Comparison of ENCODE assay signal across 1 cellular context in the genomic region with DNA sequence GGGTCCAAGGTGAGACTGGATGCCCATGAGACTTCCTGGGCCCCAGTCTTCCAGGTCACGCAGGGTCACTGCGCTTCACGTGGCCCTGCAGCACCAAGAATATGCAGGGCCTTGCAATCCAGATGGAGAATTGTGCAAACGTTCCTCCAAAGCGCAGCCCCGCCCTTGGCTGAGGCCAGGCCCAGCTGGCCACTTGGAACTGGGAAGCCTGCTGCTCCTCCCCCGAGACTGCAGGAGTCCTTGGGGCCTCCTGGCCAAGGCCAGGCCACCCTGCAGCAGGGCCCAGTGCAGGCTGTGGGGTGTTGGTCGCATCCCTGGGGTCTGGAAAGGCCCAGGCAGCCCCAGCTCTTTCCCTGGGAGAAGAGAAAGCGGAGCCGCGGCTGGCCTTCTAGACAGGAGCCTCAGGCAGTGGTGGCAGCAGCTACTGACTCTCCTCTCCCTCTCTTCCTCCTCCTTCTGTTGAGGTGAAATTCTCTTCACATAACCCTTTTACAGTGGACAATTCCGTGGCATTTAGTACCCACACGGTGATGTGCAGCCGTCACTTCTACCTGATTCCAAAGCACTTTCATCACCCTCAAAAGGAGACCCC.
TF ChIP-seq lines count a peak whose summit lies in the region.

No MANE protein-coding gene starts in this region.

TF ChIP-seq in HepG2, 621 proteins besides CTCF, POLR2A, EP300 and RAD21 (continued from another document and continues in another):
- TF ChIP-seq, protein P1, sequence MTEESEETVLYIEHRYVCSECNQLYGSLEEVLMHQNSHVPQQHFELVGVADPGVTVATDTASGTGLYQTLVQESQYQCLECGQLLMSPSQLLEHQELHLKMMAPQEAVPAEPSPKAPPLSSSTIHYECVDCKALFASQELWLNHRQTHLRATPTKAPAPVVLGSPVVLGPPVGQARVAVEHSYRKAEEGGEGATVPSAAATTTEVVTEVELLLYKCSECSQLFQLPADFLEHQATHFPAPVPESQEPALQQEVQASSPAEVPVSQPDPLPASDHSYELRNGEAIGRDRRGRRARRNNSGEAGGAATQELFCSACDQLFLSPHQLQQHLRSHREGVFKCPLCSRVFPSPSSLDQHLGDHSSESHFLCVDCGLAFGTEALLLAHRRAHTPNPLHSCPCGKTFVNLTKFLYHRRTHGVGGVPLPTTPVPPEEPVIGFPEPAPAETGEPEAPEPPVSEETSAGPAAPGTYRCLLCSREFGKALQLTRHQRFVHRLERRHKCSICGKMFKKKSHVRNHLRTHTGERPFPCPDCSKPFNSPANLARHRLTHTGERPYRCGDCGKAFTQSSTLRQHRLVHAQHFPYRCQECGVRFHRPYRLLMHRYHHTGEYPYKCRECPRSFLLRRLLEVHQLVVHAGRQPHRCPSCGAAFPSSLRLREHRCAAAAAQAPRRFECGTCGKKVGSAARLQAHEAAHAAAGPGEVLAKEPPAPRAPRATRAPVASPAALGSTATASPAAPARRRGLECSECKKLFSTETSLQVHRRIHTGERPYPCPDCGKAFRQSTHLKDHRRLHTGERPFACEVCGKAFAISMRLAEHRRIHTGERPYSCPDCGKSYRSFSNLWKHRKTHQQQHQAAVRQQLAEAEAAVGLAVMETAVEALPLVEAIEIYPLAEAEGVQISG (CRISPR knock-in tag; IDR thresholded peaks at IDR 0.05), result 0 out of 2 replicates have a peak, but pooled peaks have one; percentile 25
- TF ChIP-seq DPF2 (CRISPR knock-in tag; IDR thresholded peaks at IDR 0.05; ENCODE audit: borderline replicate concordance, low read depth), result no peak
- TF ChIP-seq ZNF782 (CRISPR knock-in tag; IDR thresholded peaks at IDR 0.05; ENCODE audit: borderline replicate concordance), result 0 out of 2 replicates have a peak, but pooled peaks have one; percentile 34
- no peak for TF ChIP-seq ZNF30 (CRISPR knock-in tag; IDR thresholded peaks at IDR 0.05)
- no peak for TF ChIP-seq ZC3H4 (CRISPR knock-in tag; IDR thresholded peaks at IDR 0.05; ENCODE audit: borderline replicate concordance)
- no peak for TF ChIP-seq ZSCAN31 (CRISPR knock-in tag; IDR thresholded peaks at IDR 0.05; ENCODE audit: low read depth)
- TF ChIP-seq, protein P2, sequence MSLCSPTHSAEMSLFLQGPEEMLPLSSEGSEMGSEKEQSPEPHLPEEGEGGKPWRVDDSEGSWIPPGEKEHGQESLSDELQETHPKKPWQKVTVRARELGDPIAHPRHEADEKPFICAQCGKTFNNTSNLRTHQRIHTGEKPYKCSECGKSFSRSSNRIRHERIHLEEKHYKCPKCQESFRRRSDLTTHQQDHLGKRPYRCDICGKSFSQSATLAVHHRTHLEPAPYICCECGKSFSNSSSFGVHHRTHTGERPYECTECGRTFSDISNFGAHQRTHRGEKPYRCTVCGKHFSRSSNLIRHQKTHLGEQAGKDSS (CRISPR knock-in tag; IDR thresholded peaks at IDR 0.05; ENCODE audit: borderline replicate concordance, low read depth), result no peak
- TF ChIP-seq SRSF1 (optimal IDR thresholded peaks at IDR 0.05; ENCODE audit: low read depth, low read length), result no peak
- peak; percentile 36; the same call in 1 of the 2 replicates for TF ChIP-seq HOXA3 (CRISPR knock-in tag; IDR thresholded peaks at IDR 0.05)
- TF ChIP-seq, protein P3, sequence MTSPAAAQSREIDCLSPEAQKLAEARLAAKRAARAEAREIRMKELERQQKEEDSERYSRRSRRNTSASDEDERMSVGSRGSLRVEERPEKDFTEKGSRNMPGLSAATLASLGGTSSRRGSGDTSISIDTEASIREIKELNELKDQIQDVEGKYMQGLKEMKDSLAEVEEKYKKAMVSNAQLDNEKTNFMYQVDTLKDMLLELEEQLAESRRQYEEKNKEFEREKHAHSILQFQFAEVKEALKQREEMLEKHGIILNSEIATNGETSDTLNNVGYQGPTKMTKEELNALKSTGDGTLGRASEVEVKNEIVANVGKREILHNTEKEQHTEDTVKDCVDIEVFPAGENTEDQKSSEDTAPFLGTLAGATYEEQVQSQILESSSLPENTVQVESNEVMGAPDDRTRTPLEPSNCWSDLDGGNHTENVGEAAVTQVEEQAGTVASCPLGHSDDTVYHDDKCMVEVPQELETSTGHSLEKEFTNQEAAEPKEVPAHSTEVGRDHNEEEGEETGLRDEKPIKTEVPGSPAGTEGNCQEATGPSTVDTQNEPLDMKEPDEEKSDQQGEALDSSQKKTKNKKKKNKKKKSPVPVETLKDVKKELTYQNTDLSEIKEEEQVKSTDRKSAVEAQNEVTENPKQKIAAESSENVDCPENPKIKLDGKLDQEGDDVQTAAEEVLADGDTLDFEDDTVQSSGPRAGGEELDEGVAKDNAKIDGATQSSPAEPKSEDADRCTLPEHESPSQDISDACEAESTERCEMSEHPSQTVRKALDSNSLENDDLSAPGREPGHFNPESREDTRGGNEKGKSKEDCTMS (CRISPR knock-in tag; conservative IDR thresholded peaks at IDR 0.05), result no peak
- peak; percentile 50; the same call in 1 of the 2 replicates for TF ChIP-seq GABPB1 (CRISPR knock-in tag; IDR thresholded peaks at IDR 0.05)
- TF ChIP-seq MIER3 (CRISPR knock-in tag; IDR thresholded peaks at IDR 0.05; ENCODE audit: borderline replicate concordance), result 0 out of 2 replicates have a peak, but pooled peaks have one; percentile 24
- peak; percentile 71 for TF ChIP-seq NCOA2 (CRISPR knock-in tag; IDR thresholded peaks at IDR 0.05)
- TF ChIP-seq SP5 (CRISPR knock-in tag; IDR thresholded peaks at IDR 0.05; ENCODE audit: borderline replicate concordance, low read depth), result peak; percentile 28; the same call in 1 of the 2 replicates
- TF ChIP-seq ZNF207 (IDR thresholded peaks at IDR 0.05; ENCODE audit: borderline replicate concordance), result no peak
- TF ChIP-seq ZNF761 (CRISPR knock-in tag; conservative IDR thresholded peaks at IDR 0.05), result 0 out of 2 replicates have a peak, but pooled peaks have one; percentile 40
- no peak for TF ChIP-seq SOX6 (IDR thresholded peaks at IDR 0.05)
- TF ChIP-seq SOX6 (CRISPR knock-in tag; IDR thresholded peaks at IDR 0.05), result peak; percentile 53; the same call in 1 of the 2 replicates
- no peak for TF ChIP-seq ZFP41 (CRISPR knock-in tag; IDR thresholded peaks at IDR 0.05; ENCODE audit: borderline replicate concordance)
- TF ChIP-seq GATAD2A (CRISPR knock-in tag; IDR thresholded peaks at IDR 0.05), result peak; percentile 72; the same call in 1 of the 2 replicates
- TF ChIP-seq, protein P4, sequence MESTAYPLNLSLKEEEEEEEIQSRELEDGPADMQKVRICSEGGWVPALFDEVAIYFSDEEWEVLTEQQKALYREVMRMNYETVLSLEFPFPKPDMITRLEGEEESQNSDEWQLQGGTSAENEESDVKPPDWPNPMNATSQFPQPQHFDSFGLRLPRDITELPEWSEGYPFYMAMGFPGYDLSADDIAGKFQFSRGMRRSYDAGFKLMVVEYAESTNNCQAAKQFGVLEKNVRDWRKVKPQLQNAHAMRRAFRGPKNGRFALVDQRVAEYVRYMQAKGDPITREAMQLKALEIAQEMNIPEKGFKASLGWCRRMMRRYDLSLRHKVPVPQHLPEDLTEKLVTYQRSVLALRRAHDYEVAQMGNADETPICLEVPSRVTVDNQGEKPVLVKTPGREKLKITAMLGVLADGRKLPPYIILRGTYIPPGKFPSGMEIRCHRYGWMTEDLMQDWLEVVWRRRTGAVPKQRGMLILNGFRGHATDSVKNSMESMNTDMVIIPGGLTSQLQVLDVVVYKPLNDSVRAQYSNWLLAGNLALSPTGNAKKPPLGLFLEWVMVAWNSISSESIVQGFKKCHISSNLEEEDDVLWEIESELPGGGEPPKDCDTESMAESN (CRISPR knock-in tag; conservative IDR thresholded peaks at IDR 0.05), result peak; percentile 34; the same call in 1 of the 2 replicates
- no peak for TF ChIP-seq TARDBP (CRISPR knock-in tag; IDR thresholded peaks at IDR 0.05)
- no peak for TF ChIP-seq ZNF296 (CRISPR knock-in tag; conservative IDR thresholded peaks at IDR 0.05)
- TF ChIP-seq, protein P5, sequence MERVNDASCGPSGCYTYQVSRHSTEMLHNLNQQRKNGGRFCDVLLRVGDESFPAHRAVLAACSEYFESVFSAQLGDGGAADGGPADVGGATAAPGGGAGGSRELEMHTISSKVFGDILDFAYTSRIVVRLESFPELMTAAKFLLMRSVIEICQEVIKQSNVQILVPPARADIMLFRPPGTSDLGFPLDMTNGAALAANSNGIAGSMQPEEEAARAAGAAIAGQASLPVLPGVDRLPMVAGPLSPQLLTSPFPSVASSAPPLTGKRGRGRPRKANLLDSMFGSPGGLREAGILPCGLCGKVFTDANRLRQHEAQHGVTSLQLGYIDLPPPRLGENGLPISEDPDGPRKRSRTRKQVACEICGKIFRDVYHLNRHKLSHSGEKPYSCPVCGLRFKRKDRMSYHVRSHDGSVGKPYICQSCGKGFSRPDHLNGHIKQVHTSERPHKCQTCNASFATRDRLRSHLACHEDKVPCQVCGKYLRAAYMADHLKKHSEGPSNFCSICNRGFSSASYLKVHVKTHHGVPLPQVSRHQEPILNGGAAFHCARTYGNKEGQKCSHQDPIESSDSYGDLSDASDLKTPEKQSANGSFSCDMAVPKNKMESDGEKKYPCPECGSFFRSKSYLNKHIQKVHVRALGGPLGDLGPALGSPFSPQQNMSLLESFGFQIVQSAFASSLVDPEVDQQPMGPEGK (CRISPR knock-in tag; IDR thresholded peaks at IDR 0.05), result peak; percentile 22; the same call in 1 of the 2 replicates
- TF ChIP-seq, protein P6, sequence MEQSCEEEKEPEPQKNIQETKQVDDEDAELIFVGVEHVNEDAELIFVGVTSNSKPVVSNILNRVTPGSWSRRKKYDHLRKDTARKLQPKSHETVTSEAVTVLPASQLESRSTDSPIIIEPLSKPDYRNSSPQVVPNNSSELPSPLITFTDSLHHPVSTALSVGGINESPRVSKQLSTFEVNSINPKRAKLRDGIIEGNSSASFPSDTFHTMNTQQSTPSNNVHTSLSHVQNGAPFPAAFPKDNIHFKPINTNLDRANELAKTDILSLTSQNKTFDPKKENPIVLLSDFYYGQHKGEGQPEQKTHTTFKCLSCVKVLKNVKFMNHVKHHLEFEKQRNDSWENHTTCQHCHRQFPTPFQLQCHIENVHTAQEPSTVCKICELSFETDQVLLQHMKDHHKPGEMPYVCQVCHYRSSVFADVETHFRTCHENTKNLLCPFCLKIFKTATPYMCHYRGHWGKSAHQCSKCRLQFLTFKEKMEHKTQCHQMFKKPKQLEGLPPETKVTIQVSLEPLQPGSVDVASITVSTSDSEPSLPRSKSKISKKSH (CRISPR knock-in tag; IDR thresholded peaks at IDR 0.05; ENCODE audit: borderline replicate concordance), result peak; percentile 57; the same call in 1 of the 2 replicates
- no peak for TF ChIP-seq SOX13 (IDR thresholded peaks at IDR 0.05)
- TF ChIP-seq SOX13 (CRISPR knock-in tag; conservative IDR thresholded peaks at IDR 0.05 in 1 of 2, IDR thresholded peaks at IDR 0.05 in 1 of 2), result peak in 1 of 2 experiments; percentile 48; a peak in 1 of 4 replicates
- TF ChIP-seq ZNF547 (CRISPR knock-in tag; IDR thresholded peaks at IDR 0.05), result no peak
- TF ChIP-seq TAF1 (CRISPR knock-in tag; IDR thresholded peaks at IDR 0.05), result 0 out of 2 replicates have a peak, but pooled peaks have one; percentile 22
- TF ChIP-seq NR2C2 (CRISPR knock-in tag; IDR thresholded peaks at IDR 0.05; ENCODE audit: borderline replicate concordance), result peak; percentile 84
- TF ChIP-seq, protein P7, sequence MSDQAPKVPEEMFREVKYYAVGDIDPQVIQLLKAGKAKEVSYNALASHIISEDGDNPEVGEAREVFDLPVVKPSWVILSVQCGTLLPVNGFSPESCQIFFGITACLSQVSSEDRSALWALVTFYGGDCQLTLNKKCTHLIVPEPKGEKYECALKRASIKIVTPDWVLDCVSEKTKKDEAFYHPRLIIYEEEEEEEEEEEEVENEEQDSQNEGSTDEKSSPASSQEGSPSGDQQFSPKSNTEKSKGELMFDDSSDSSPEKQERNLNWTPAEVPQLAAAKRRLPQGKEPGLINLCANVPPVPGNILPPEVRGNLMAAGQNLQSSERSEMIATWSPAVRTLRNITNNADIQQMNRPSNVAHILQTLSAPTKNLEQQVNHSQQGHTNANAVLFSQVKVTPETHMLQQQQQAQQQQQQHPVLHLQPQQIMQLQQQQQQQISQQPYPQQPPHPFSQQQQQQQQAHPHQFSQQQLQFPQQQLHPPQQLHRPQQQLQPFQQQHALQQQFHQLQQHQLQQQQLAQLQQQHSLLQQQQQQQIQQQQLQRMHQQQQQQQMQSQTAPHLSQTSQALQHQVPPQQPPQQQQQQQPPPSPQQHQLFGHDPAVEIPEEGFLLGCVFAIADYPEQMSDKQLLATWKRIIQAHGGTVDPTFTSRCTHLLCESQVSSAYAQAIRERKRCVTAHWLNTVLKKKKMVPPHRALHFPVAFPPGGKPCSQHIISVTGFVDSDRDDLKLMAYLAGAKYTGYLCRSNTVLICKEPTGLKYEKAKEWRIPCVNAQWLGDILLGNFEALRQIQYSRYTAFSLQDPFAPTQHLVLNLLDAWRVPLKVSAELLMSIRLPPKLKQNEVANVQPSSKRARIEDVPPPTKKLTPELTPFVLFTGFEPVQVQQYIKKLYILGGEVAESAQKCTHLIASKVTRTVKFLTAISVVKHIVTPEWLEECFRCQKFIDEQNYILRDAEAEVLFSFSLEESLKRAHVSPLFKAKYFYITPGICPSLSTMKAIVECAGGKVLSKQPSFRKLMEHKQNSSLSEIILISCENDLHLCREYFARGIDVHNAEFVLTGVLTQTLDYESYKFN (CRISPR knock-in tag; conservative IDR thresholded peaks at IDR 0.05), result peak; percentile 46; the same call in 1 of the 2 replicates
- TF ChIP-seq ZSCAN25 (CRISPR knock-in tag; IDR thresholded peaks at IDR 0.05), result no peak
- TF ChIP-seq ZBTB7A (CRISPR knock-in tag; IDR thresholded peaks at IDR 0.05), result 0 out of 2 replicates have a peak, but pooled peaks have one; percentile 26
- TF ChIP-seq ZFX (CRISPR knock-in tag; IDR thresholded peaks at IDR 0.05; ENCODE audit: low read depth), result peak; percentile 73
- peak; percentile 53; the same call in 1 of the 2 replicates for TF ChIP-seq NR2F6 (IDR thresholded peaks at IDR 0.05)
- peak; percentile 69 for TF ChIP-seq NR2F6 (CRISPR knock-in tag; IDR thresholded peaks at IDR 0.05)
- TF ChIP-seq, protein P8, sequence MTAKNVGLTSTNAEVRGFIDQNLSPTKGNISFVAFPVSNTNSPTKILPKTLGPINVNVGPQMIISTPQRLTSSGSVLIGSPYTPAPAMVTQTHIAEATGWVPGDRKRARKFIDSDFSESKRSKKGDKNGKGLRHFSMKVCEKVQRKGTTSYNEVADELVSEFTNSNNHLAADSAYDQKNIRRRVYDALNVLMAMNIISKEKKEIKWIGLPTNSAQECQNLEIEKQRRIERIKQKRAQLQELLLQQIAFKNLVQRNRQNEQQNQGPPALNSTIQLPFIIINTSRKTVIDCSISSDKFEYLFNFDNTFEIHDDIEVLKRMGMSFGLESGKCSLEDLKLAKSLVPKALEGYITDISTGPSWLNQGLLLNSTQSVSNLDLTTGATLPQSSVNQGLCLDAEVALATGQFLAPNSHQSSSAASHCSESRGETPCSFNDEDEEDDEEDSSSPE (CRISPR knock-in tag; IDR thresholded peaks at IDR 0.05), result peak; percentile 34; the same call in 1 of the 2 replicates
- TF ChIP-seq CBFB (CRISPR knock-in tag; IDR thresholded peaks at IDR 0.05), result peak; percentile 40; the same call in 1 of the 2 replicates
- TF ChIP-seq ARHGAP35 (CRISPR knock-in tag; IDR thresholded peaks at IDR 0.05; ENCODE audit: borderline replicate concordance), result no peak
- TF ChIP-seq TBL1XR1 (IDR thresholded peaks at IDR 0.05; ENCODE audit: borderline replicate concordance, low read length, partially characterized antibody), result no peak
- peak; percentile 95 for TF ChIP-seq CEBPG (CRISPR knock-in tag; IDR thresholded peaks at IDR 0.05)
- TF ChIP-seq HNF4A (CRISPR knock-in tag; IDR thresholded peaks at IDR 0.05), result peak; percentile 58
- TF ChIP-seq ZZZ3 (CRISPR knock-in tag; IDR thresholded peaks at IDR 0.05; ENCODE audit: borderline replicate concordance), result no peak
